In genomic region chrX:12360389-12360788, GRCh38 we compare ENCODE assay signal across 18 cellular contexts.
DNase-seq lines count a peak whose midpoint lies in the region; ATAC-seq, FAIRE-seq and TF ChIP-seq lines count a peak whose summit lies in the region.
"Had no signal": no experiment of that assay in that cellular context is flagged by ENCODE, and none has a peak within 500 bp of the region (broad histone marks: within the 10 kb centered on the region; RNA-seq: fewer than 3 reads in every experiment).

No MANE protein-coding gene starts in this region.

- H3K4me1 Mint-ChIP-seq in astrocyte (ENCODE audit: low read depth, unreplicated experiment) (peaks cover 6% of the 10 kb centered on the region), progenitor cell of endocrine pancreas (ENCODE audit: low read depth) (no peaks in the 10 kb centered on the region)
- H3K4me1 Mint-ChIP-seq: activated CD4-positive, alpha-beta T cell treated with anti-CD3 and anti-CD28 coated beads, Interleukin-2, amount 10 ng/mL, durations not matched to agents 24 days and 14 days had no signal

- CTCF ChIA-PET in A673 (lab: Charles Lee), result interaction anchor here (0.7 kb wide), 1 partner anchor 1850 kb away, joined by 11 read pairs; no protein-coding TSS in a partner anchor

- no peaks in the 10 kb centered on the region for H4K20me1 ChIP-seq in astrocyte (ENCODE audit: insufficient read depth, low read length)

- no peaks in the 10 kb centered on the region for H3K79me2 ChIP-seq in astrocyte (ENCODE audit: insufficient read depth, low read length)

- H3K4me2 ChIP-seq in astrocyte (ENCODE audit: low read length), result peak overlapping the region; percentile 50

- DNase-seq in A673 (ENCODE audit: low spot score) (peak; percentile 1), HS-5 (ENCODE audit: low read depth) (peak; percentile 60), astrocyte (ENCODE audit: low read depth) (peak; percentile 71), glomerular endothelial cell (ENCODE audit: extremely low read depth, low read depth, low spot score) (peak; percentile 16), Kasumi-1 (lab: John Stamatoyannopoulos, UW) (no peak), progenitor cell of endocrine pancreas (ENCODE audit: low spot score, unreplicated experiment) (no peak)
- DNase-seq: activated CD4-positive, alpha-beta T cell treated with anti-CD3 and anti-CD28 coated beads, Interleukin-2, amount 10 ng/mL, durations not matched to agents 24 days and 14 days; AML-193; body of pancreas; MM.1S; ovary; T-helper 2 cell had no signal

- H3K4me3 Mint-ChIP-seq in astrocyte (ENCODE audit: unreplicated experiment), result no peak overlapping the region
- no peak overlapping the region for H3K4me3 Mint-ChIP-seq in progenitor cell of endocrine pancreas (ENCODE audit: low read depth)
- H3K4me3 Mint-ChIP-seq: activated CD4-positive, alpha-beta T cell treated with anti-CD3 and anti-CD28 coated beads, Interleukin-2, amount 10 ng/mL, durations not matched to agents 24 days and 14 days; type B pancreatic cell had no signal

- H3K9me3 Mint-ChIP-seq in astrocyte (ENCODE audit: unreplicated experiment) (no peaks in the 10 kb centered on the region), progenitor cell of endocrine pancreas (ENCODE audit: low read depth) (no peaks in the 10 kb centered on the region)
- H3K9me3 Mint-ChIP-seq: activated CD4-positive, alpha-beta T cell treated with anti-CD3 and anti-CD28 coated beads, Interleukin-2, amount 10 ng/mL, durations not matched to agents 24 days and 14 days; type B pancreatic cell had no signal

- BruUV-seq in A673 (replicated peaks; lab: Mats Ljungman, UMichigan), result no TSS peak

- POLR2A ChIA-PET in A673 (lab: Charles Lee; ENCODE audit: low non-redundant PET), result no interaction called here

- H3K27me3 Mint-ChIP-seq in astrocyte (ENCODE audit: low read depth, unreplicated experiment), result no peaks in the 10 kb centered on the region
- H3K27me3 Mint-ChIP-seq in progenitor cell of endocrine pancreas, result no peaks in the 10 kb centered on the region
- H3K27me3 Mint-ChIP-seq: activated CD4-positive, alpha-beta T cell treated with anti-CD3 and anti-CD28 coated beads, Interleukin-2, amount 10 ng/mL, durations not matched to agents 24 days and 14 days; type B pancreatic cell had no signal

- no peaks in the 10 kb centered on the region for H3K4me1 ChIP-seq in A673 (ENCODE audit: insufficient read depth, low read length, poor library complexity, severe bottlenecking)
- peaks cover 5% of the 10 kb centered on the region for H3K4me1 ChIP-seq in astrocyte (ENCODE audit: insufficient read depth, low read length)
- H3K4me1 ChIP-seq: body of pancreas had no signal

- H3K36me3 Mint-ChIP-seq in astrocyte (ENCODE audit: low read depth, unreplicated experiment) (no peaks in the 10 kb centered on the region), progenitor cell of endocrine pancreas (ENCODE audit: insufficient read depth) (no peaks in the 10 kb centered on the region)
- H3K36me3 Mint-ChIP-seq: type B pancreatic cell had no signal

- intact Hi-C loops in A673 (cut with micrococcal nuclease; ENCODE audit: unreplicated experiment), result no loop called here

- H3K27me3 ChIP-seq in A673 (replicated peaks; ENCODE audit: insufficient read depth, low read depth, low read length, poor library complexity) (no peaks in the 10 kb centered on the region), astrocyte (ENCODE audit: insufficient read depth, low read length) (no peaks in the 10 kb centered on the region)
- H3K27me3 ChIP-seq: body of pancreas, ovary had no signal

- no peak overlapping the region for H3K27ac Mint-ChIP-seq in astrocyte (ENCODE audit: unreplicated experiment)
- no peak overlapping the region for H3K27ac Mint-ChIP-seq in progenitor cell of endocrine pancreas
- H3K27ac Mint-ChIP-seq: activated CD4-positive, alpha-beta T cell treated with anti-CD3 and anti-CD28 coated beads, Interleukin-2, amount 10 ng/mL, durations not matched to agents 24 days and 14 days; type B pancreatic cell had no signal

- H3K36me3 ChIP-seq in A673 (ENCODE audit: insufficient read depth, low read length, poor library complexity, severe bottlenecking), result no peaks in the 10 kb centered on the region
- no peaks in the 10 kb centered on the region for H3K36me3 ChIP-seq in astrocyte (ENCODE audit: insufficient read depth, low read length)
- H3K36me3 ChIP-seq: ovary had no signal

- no peaks in the 10 kb centered on the region for H3K9me3 ChIP-seq in A673 (ENCODE audit: low read depth, low read length, poor library complexity, severe bottlenecking)
- H3K9me3 ChIP-seq in astrocyte (ENCODE audit: insufficient read depth, low read depth, low read length), result no peaks in the 10 kb centered on the region
- H3K9me3 ChIP-seq: body of pancreas, ovary had no signal

- H3K9ac ChIP-seq in astrocyte (ENCODE audit: low read length), result no peak overlapping the region

- TF ChIP-seq CTCF in A673 (conservative IDR thresholded peaks at IDR 0.05; ENCODE audit: low read depth, low read length), result no peak
- TF ChIP-seq CTCF in astrocyte (IDR thresholded peaks at IDR 0.05; ENCODE audit: insufficient read depth, low read depth, low read length), result no peak
- TF ChIP-seq CTCF in progenitor cell of endocrine pancreas (IDR thresholded peaks at IDR 0.05; ENCODE audit: unreplicated experiment), result no peak

- H3K4me3 ChIP-seq in A673 (ENCODE audit: low read depth, low read length, poor library complexity, severe bottlenecking), result no peak overlapping the region
- no peak overlapping the region for H3K4me3 ChIP-seq in astrocyte (ENCODE audit: insufficient read depth, low read depth, low read length)
- H3K4me3 ChIP-seq: body of pancreas, ovary had no signal

- ATAC-seq in GM21529 (IDR thresholded peaks at IDR 0.05; ENCODE audit: unreplicated experiment) (no peak), HG03460 (IDR thresholded peaks at IDR 0.05; ENCODE audit: unreplicated experiment) (no peak)
- ATAC-seq: body of pancreas had no signal

- peak; percentile 99 for FAIRE-seq in astrocyte (lab: Jason Lieb, UNC)
- FAIRE-seq: endometrium, H54 had no signal

- no peak overlapping the region for H2AFZ ChIP-seq in astrocyte (ENCODE audit: low read depth, low read length)

- no peak overlapping the region for H3K27ac ChIP-seq in A673 (ENCODE audit: low read depth, low read length, poor library complexity, severe bottlenecking)
- H3K27ac ChIP-seq in astrocyte (ENCODE audit: low read depth, low read length), result peak overlapping the region; percentile 60
- H3K27ac ChIP-seq: body of pancreas, HL-60, ovary had no signal

Comparison
In these comparisons a context has a peak if more than half of its experiments do, and no peak if none do; other contexts are left out.
1. DNase-seq: peak in A673 (single experiment), HS-5 (single experiment), astrocyte (single experiment) and glomerular endothelial cell (single experiment); none in Kasumi-1 (0 of 2) and progenitor cell of endocrine pancreas (single experiment).